15 cellular contexts compared by ENCODE assay signal in genomic region chr5:5335708-5336211, GRCh38.
DNase-seq lines count a peak whose midpoint lies in the region; ATAC-seq and TF ChIP-seq lines count a peak whose summit lies in the region.
"Had no signal": no experiment of that assay in that cellular context is flagged by ENCODE, and none has a peak within 500 bp of the region (broad histone marks: within the 10 kb centered on the region; RNA-seq: fewer than 3 reads in every experiment).

No MANE protein-coding gene starts in this region.

- no peaks in the 10 kb centered on the region for H3K9me3 ChIP-seq in lower lobe of right lung

- CTCF ChIA-PET in AG04449 (lab: Yijun Ruan, JAX), result interaction anchor here (1.5 kb wide), 1 partner anchor 8 kb away, joined by 4 read pairs; no protein-coding TSS in a partner anchor
- CTCF ChIA-PET in activated CD4-positive, alpha-beta memory T cell treated with anti-CD3 and anti-CD28 coated beads, Interleukin-2, amount 10 ng/mL, durations not matched to agents 7 days and 5 days (lab: Charles Lee), result no interaction called here

- no peaks in the 10 kb centered on the region for H3K27me3 ChIP-seq in lower lobe of right lung (ENCODE audit: low read depth)

- H3K4me1 Mint-ChIP-seq in activated CD4-positive, alpha-beta memory T cell treated with anti-CD3 and anti-CD28 coated beads, Interleukin-2, amount 10 ng/mL, durations not matched to agents 7 days and 5 days, result no peaks in the 10 kb centered on the region
- H3K4me1 Mint-ChIP-seq: activated T-helper 17 cell treated with anti-CD3 and anti-CD28 coated beads, Interleukin-2, amount 50 U/mL, for 72 hours; B cell had no signal

- H3K4me3 ChIP-seq in AG04449 (ENCODE audit: low read depth, low read length), result no peak overlapping the region
- H3K4me3 ChIP-seq in cardiac fibroblast (replicated peaks in 1 of 2; ENCODE audit: low read depth in 2 of 2, low read length in 2 of 2), result no peak overlapping the region
- no peak overlapping the region for H3K4me3 ChIP-seq in lower lobe of right lung

- ATAC-seq in lower lobe of right lung (peak; percentile 68 to 77), GM18511 (IDR thresholded peaks at IDR 0.05; ENCODE audit: unreplicated experiment) (no peak), GM18868 (IDR thresholded peaks at IDR 0.05; ENCODE audit: unreplicated experiment) (no peak)
- ATAC-seq: activated T-helper 17 cell treated with anti-CD3 and anti-CD28 coated beads, Interleukin-2, amount 50 U/mL, for 72 hours had no signal

- no peaks in the 10 kb centered on the region for H3K36me3 Mint-ChIP-seq in activated CD4-positive, alpha-beta memory T cell treated with anti-CD3 and anti-CD28 coated beads, Interleukin-2, amount 10 ng/mL, durations not matched to agents 7 days and 5 days (ENCODE audit: low read depth)

- H3K36me3 ChIP-seq in lower lobe of right lung, result no peaks in the 10 kb centered on the region
- H3K36me3 ChIP-seq: WERI-Rb-1 had no signal

- H3K27me3 Mint-ChIP-seq in activated CD4-positive, alpha-beta memory T cell treated with anti-CD3 and anti-CD28 coated beads, Interleukin-2, amount 10 ng/mL, durations not matched to agents 7 days and 5 days, result no peaks in the 10 kb centered on the region
- H3K27me3 Mint-ChIP-seq: B cell had no signal

- DNase-seq in AG04449 (ENCODE audit: low read depth, low spot score) (peak; percentile 73), M059J (ENCODE audit: low read depth) (peak; percentile 98), cardiac fibroblast (ENCODE audit: low read depth in 2 of 2) (peak; percentile 24 to 28), lower lobe of right lung (no peak), NAMALWA (ENCODE audit: low spot score) (no peak)
- no peak for DNase-seq in activated CD4-positive, alpha-beta memory T cell treated with anti-CD3 and anti-CD28 coated beads, Interleukin-2, amount 10 ng/mL, durations not matched to agents 7 days and 5 days
- DNase-seq: NCI-H1694; stimulated activated CD4-positive, alpha-beta T cell treated with anti-CD3 and anti-CD28 coated beads, Interleukin-4, amount 100 ng/mL, for 24 hours; substantia nigra; WERI-Rb-1 had no signal

- no peak overlapping the region for H3K27ac Mint-ChIP-seq in activated CD4-positive, alpha-beta memory T cell treated with anti-CD3 and anti-CD28 coated beads, Interleukin-2, amount 10 ng/mL, durations not matched to agents 7 days and 5 days
- H3K27ac Mint-ChIP-seq: activated T-helper 17 cell treated with anti-CD3 and anti-CD28 coated beads, Interleukin-2, amount 50 U/mL, for 72 hours; B cell had no signal

- no peak overlapping the region for H3K27ac ChIP-seq in lower lobe of right lung
- H3K27ac ChIP-seq: WERI-Rb-1 had no signal

- no peak overlapping the region for H3K4me3 Mint-ChIP-seq in activated CD4-positive, alpha-beta memory T cell treated with anti-CD3 and anti-CD28 coated beads, Interleukin-2, amount 10 ng/mL, durations not matched to agents 7 days and 5 days
- H3K4me3 Mint-ChIP-seq: activated T-helper 17 cell treated with anti-CD3 and anti-CD28 coated beads, Interleukin-2, amount 50 U/mL, for 72 hours; B cell; neural crest cell had no signal

- H3K4me1 ChIP-seq in lower lobe of right lung, result peaks cover 16% of the 10 kb centered on the region

- no peak for TF ChIP-seq CTCF in AG04449 (IDR thresholded peaks at IDR 0.05; ENCODE audit: insufficient read depth, low read length, missing control alignments)
- TF ChIP-seq CTCF in cardiac fibroblast (IDR thresholded peaks at IDR 0.05; ENCODE audit: low read depth, low read length), result no peak
- TF ChIP-seq CTCF in lower lobe of right lung (IDR thresholded peaks at IDR 0.05), result no peak

- POLR2A ChIA-PET in AG04449 (lab: Yijun Ruan, JAX), result interaction anchor here (1.0 to 1.1 kb wide), 2 partner anchors 20 to 31 kb away, joined by 3 to 4 read pairs; no protein-coding TSS in a partner anchor
- POLR2A ChIA-PET in activated CD4-positive, alpha-beta memory T cell treated with anti-CD3 and anti-CD28 coated beads, Interleukin-2, amount 10 ng/mL, durations not matched to agents 7 days and 5 days (lab: Charles Lee), result no interaction called here

- H3K9me3 Mint-ChIP-seq in activated CD4-positive, alpha-beta memory T cell treated with anti-CD3 and anti-CD28 coated beads, Interleukin-2, amount 10 ng/mL, durations not matched to agents 7 days and 5 days, result peaks cover 2% of the 10 kb centered on the region
- H3K9me3 Mint-ChIP-seq: neural crest cell had no signal

- intact Hi-C loops in lower lobe of right lung (cut with DNase I), result no loop called here

Comparison
In these comparisons a context has a peak if more than half of its experiments do, and no peak if none do; other contexts are left out.
1. DNase-seq: peak in AG04449 (single experiment), M059J (single experiment) and cardiac fibroblast (2 of 2); none in lower lobe of right lung (single experiment), activated CD4-positive, alpha-beta memory T cell treated with anti-CD3 and anti-CD28 coated beads, Interleukin-2, amount 10 ng/mL, durations not matched to agents 7 days and 5 days (single experiment) and NAMALWA (single experiment).
2. ATAC-seq: peak in lower lobe of right lung (2 of 2); none in GM18511 (single experiment) and GM18868 (single experiment).